Comparison of ENCODE assay signal across 1 cellular context in genomic region chr17:79986441-79987186, GRCh38.
TF ChIP-seq lines count a peak whose summit lies in the region.

No MANE protein-coding gene starts in this region.

TF ChIP-seq in HepG2, 621 proteins besides CTCF, POLR2A, EP300 and RAD21 (continued from another document and continues in another):
- peak; percentile 94 for TF ChIP-seq UBTF (CRISPR knock-in tag; IDR thresholded peaks at IDR 0.05)
- TF ChIP-seq ZNF512 (CRISPR knock-in tag; IDR thresholded peaks at IDR 0.05), result no peak
- no peak for TF ChIP-seq BRCA1 (CRISPR knock-in tag; IDR thresholded peaks at IDR 0.05)
- TF ChIP-seq TSC22D2 (CRISPR knock-in tag; IDR thresholded peaks at IDR 0.05; ENCODE audit: borderline replicate concordance), result 0 out of 2 replicates have a peak, but pooled peaks have one; percentile 64
- TF ChIP-seq GLI4 (CRISPR knock-in tag; IDR thresholded peaks at IDR 0.05; ENCODE audit: borderline replicate concordance), result no peak
- peak; percentile 84; the same call in 1 of the 2 replicates for TF ChIP-seq KMT2A (CRISPR knock-in tag; IDR thresholded peaks at IDR 0.05)
- no peak for TF ChIP-seq MAFF (IDR thresholded peaks at IDR 0.05; ENCODE audit: low read depth, low read length)
- TF ChIP-seq ZNF614 (CRISPR knock-in tag; IDR thresholded peaks at IDR 0.05; ENCODE audit: borderline replicate concordance), result peak; percentile 79; the same call in 1 of the 2 replicates
- no peak for TF ChIP-seq ZNF775 (CRISPR knock-in tag; IDR thresholded peaks at IDR 0.05; ENCODE audit: borderline replicate concordance)
- no peak for TF ChIP-seq CAMTA2 (CRISPR knock-in tag; IDR thresholded peaks at IDR 0.05; ENCODE audit: borderline replicate concordance)
- TF ChIP-seq EEA1 (CRISPR knock-in tag; IDR thresholded peaks at IDR 0.05; ENCODE audit: borderline replicate concordance), result peak; percentile 24; the same call in 1 of the 2 replicates
- no peak for TF ChIP-seq NPAS2 (CRISPR knock-in tag; IDR thresholded peaks at IDR 0.05; ENCODE audit: borderline replicate concordance)
- TF ChIP-seq SRSF1 (optimal IDR thresholded peaks at IDR 0.05; ENCODE audit: low read depth, low read length), result peak; percentile 61
- TF ChIP-seq DRAP1 (CRISPR knock-in tag; IDR thresholded peaks at IDR 0.05), result peak; percentile 82; the same call in 1 of the 2 replicates
- no peak for TF ChIP-seq ZBTB1 (CRISPR knock-in tag; IDR thresholded peaks at IDR 0.05; ENCODE audit: borderline replicate concordance)
- TF ChIP-seq ZNF576 (CRISPR knock-in tag; IDR thresholded peaks at IDR 0.05), result no peak
- TF ChIP-seq IRF2 (CRISPR knock-in tag; IDR thresholded peaks at IDR 0.05), result peak; percentile 92
- peak; percentile 59; the same call in 1 of the 2 replicates for TF ChIP-seq SOX13 (IDR thresholded peaks at IDR 0.05)
- peak in 1 of 2 experiments; percentile 90; a peak in 2 of 4 replicates for TF ChIP-seq SOX13 (CRISPR knock-in tag; conservative IDR thresholded peaks at IDR 0.05 in 1 of 2, IDR thresholded peaks at IDR 0.05 in 1 of 2)
- TF ChIP-seq GTF3A (CRISPR knock-in tag; conservative IDR thresholded peaks at IDR 0.05), result no peak; the same call in 1 of the 2 replicates
- peak; percentile 49; the same call in 1 of the 2 replicates for TF ChIP-seq SALL2 (CRISPR knock-in tag; IDR thresholded peaks at IDR 0.05)
- no peak for TF ChIP-seq PHF5A (CRISPR knock-in tag; IDR thresholded peaks at IDR 0.05; ENCODE audit: low read depth, unreplicated experiment)
- no peak; the same call in 1 of the 2 replicates for TF ChIP-seq ZNF629 (CRISPR knock-in tag; conservative IDR thresholded peaks at IDR 0.05)
- no peak for TF ChIP-seq ZNF251 (CRISPR knock-in tag; IDR thresholded peaks at IDR 0.05)
- TF ChIP-seq HIC2 (CRISPR knock-in tag; IDR thresholded peaks at IDR 0.05; ENCODE audit: low read depth), result peak; percentile 94
- peak; percentile 81 for TF ChIP-seq SMAD3 (CRISPR knock-in tag; IDR thresholded peaks at IDR 0.05)
- TF ChIP-seq AGO1 (IDR thresholded peaks at IDR 0.05; ENCODE audit: low read depth, low read length, poor library complexity, severe bottlenecking), result no peak
- TF ChIP-seq REL (CRISPR knock-in tag; conservative IDR thresholded peaks at IDR 0.05), result 0 out of 2 replicates have a peak, but pooled peaks have one; percentile 15
- TF ChIP-seq BCL6 (CRISPR knock-in tag; IDR thresholded peaks at IDR 0.05), result peak; percentile 88
- TF ChIP-seq GATAD1 (CRISPR knock-in tag; IDR thresholded peaks at IDR 0.05), result no peak; the same call in 1 of the 2 replicates
- no peak for TF ChIP-seq ARID2 (CRISPR knock-in tag; IDR thresholded peaks at IDR 0.05; ENCODE audit: borderline replicate concordance)
- peak; percentile 88 for TF ChIP-seq ZFX (CRISPR knock-in tag; IDR thresholded peaks at IDR 0.05; ENCODE audit: low read depth)
- TF ChIP-seq MYNN (CRISPR knock-in tag; IDR thresholded peaks at IDR 0.05; ENCODE audit: low read depth), result 0 out of 2 replicates have a peak, but pooled peaks have one; percentile 23
- TF ChIP-seq PRDM10 (CRISPR knock-in tag; IDR thresholded peaks at IDR 0.05; ENCODE audit: low read depth), result peak; percentile 62; the same call in 1 of the 2 replicates
- peak; percentile 68; the same call in 1 of the 2 replicates for TF ChIP-seq ZNF784 (CRISPR knock-in tag; IDR thresholded peaks at IDR 0.05; ENCODE audit: borderline replicate concordance)
- no peak for TF ChIP-seq TCF12 (IDR thresholded peaks at IDR 0.05)
- 0 out of 2 replicates have a peak, but pooled peaks have one; percentile 17 for TF ChIP-seq TCF12 (CRISPR knock-in tag; IDR thresholded peaks at IDR 0.05)
- peak; percentile 77 for TF ChIP-seq ARNTL (CRISPR knock-in tag; IDR thresholded peaks at IDR 0.05)
- TF ChIP-seq SMYD3 (CRISPR knock-in tag; IDR thresholded peaks at IDR 0.05), result 0 out of 2 replicates have a peak, but pooled peaks have one; percentile 49
- TF ChIP-seq THAP11 (CRISPR knock-in tag; IDR thresholded peaks at IDR 0.05), result peak; percentile 47; the same call in 1 of the 2 replicates
- TF ChIP-seq CBX1 (IDR thresholded peaks at IDR 0.05; ENCODE audit: low read depth), result peak; percentile 89
- TF ChIP-seq SAFB2 (CRISPR knock-in tag; IDR thresholded peaks at IDR 0.05; ENCODE audit: borderline replicate concordance, low read depth), result no peak
- TF ChIP-seq ZNF670 (CRISPR knock-in tag; IDR thresholded peaks at IDR 0.05; ENCODE audit: borderline replicate concordance), result no peak
- TF ChIP-seq PHF8 (CRISPR knock-in tag; IDR thresholded peaks at IDR 0.05), result peak; percentile 45
- TF ChIP-seq POLR2AphosphoS2 (IDR thresholded peaks at IDR 0.05; ENCODE audit: low read depth, low read length), result no peak
- TF ChIP-seq ZBTB20 (CRISPR knock-in tag; IDR thresholded peaks at IDR 0.05; ENCODE audit: borderline replicate concordance, low read depth), result peak; percentile 77; the same call in 1 of the 2 replicates
- TF ChIP-seq CENPT (CRISPR knock-in tag; IDR thresholded peaks at IDR 0.05; ENCODE audit: low read depth), result no peak
- TF ChIP-seq LRRFIP1 (CRISPR knock-in tag; conservative IDR thresholded peaks at IDR 0.05), result no peak
- peak; percentile 58 for TF ChIP-seq ZSCAN21 (CRISPR knock-in tag; IDR thresholded peaks at IDR 0.05; ENCODE audit: borderline replicate concordance)
- TF ChIP-seq SNAPC5 (CRISPR knock-in tag; IDR thresholded peaks at IDR 0.05; ENCODE audit: borderline replicate concordance), result no peak; the same call in 1 of the 2 replicates
- TF ChIP-seq ZBTB7B (CRISPR knock-in tag; IDR thresholded peaks at IDR 0.05), result peak; percentile 99
- TF ChIP-seq ZNF776 (CRISPR knock-in tag; IDR thresholded peaks at IDR 0.05), result no peak; the same call in 1 of the 2 replicates
- no peak for TF ChIP-seq PHB2 (IDR thresholded peaks at IDR 0.05; ENCODE audit: partially characterized antibody)
- peak; percentile 91 for TF ChIP-seq ZNF124 (CRISPR knock-in tag; IDR thresholded peaks at IDR 0.05)
- TF ChIP-seq ZSCAN5A (CRISPR knock-in tag; IDR thresholded peaks at IDR 0.05; ENCODE audit: borderline replicate concordance), result peak; percentile 60
